Comparison of ENCODE assay signal across 25 cellular contexts in the genomic region with DNA sequence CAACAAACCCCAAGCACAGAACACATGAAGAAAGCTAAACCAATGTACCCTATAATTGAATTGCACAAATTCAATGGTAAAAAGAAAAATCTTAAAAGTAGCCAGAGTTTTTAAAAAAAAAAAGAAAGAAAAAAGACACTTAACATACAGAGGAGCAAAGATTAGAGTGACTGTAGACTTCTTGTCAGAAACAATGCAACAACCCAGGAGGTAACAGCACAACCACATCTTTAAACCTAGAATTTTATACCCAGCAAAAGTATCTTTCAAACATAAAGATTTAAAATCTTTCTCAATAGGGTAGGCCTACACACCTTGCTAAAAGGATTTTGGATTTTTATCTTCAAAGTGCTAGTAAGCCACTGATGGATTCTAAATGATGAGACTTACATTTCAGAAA.
"Had no signal": no experiment of that assay in that cellular context is flagged by ENCODE, and none has a peak within 500 bp of the region (broad histone marks: within the 10 kb centered on the region; RNA-seq: fewer than 3 reads in every experiment).

No MANE protein-coding gene starts in this region.

- H2AFZ ChIP-seq: PC-9 had no signal

- H3K27me3 ChIP-seq: Peyer's patch, SJCRH30 had no signal

- H3K4me1 ChIP-seq: Peyer's patch, SJCRH30 had no signal

- ATAC-seq: Right ventricle myocardium inferior, SK-N-SH treated with all-trans-retinoic acid at 6 μM for 48 hours had no signal

- H3K27me3 Mint-ChIP-seq: IgD-negative memory B cell had no signal

- DNase-seq: KBM-7, MV-4-11, NCI-H1048, NCI-H1105, NCI-H1417, NCI-H1436 treated with DMSO at 0.1 percent for 48 hours, NCI-H1694, NCI-H187 treated with DMSO at 0.1 percent for 48 hours, NCI-H2029 treated with DMSO at 0.1 percent for 48 hours, NCI-H2107, NCI-H2171, NCI-H226, NCI-H446, NCI-H510A, NCI-H524 treated with DMSO at 0.1 percent for 48 hours, NCI-H69, NCI-H774, PC-9, Peyer's patch, SHP77 treated with DMSO at 0.1 percent for 48 hours, SJCRH30, T-helper 1 cell had no signal

- H3K4me3 ChIP-seq: PC-9, Peyer's patch, SJCRH30 had no signal

- H3K27ac ChIP-seq: PC-9, Peyer's patch, SJCRH30 had no signal

- H3K4me3 Mint-ChIP-seq: IgD-negative memory B cell had no signal

- H3K4me2 ChIP-seq: PC-9 had no signal
